In genomic region chr22:45645526-45646414, GRCh38 we compare ENCODE assay signal across 1 cellular context.
TF ChIP-seq lines count a peak whose summit lies in the region.

No MANE protein-coding gene starts in this region.

TF ChIP-seq in HEK293, 187 proteins besides CTCF, POLR2A, EP300 and RAD21 (continued from another document):
- TF ChIP-seq, protein P1, sequence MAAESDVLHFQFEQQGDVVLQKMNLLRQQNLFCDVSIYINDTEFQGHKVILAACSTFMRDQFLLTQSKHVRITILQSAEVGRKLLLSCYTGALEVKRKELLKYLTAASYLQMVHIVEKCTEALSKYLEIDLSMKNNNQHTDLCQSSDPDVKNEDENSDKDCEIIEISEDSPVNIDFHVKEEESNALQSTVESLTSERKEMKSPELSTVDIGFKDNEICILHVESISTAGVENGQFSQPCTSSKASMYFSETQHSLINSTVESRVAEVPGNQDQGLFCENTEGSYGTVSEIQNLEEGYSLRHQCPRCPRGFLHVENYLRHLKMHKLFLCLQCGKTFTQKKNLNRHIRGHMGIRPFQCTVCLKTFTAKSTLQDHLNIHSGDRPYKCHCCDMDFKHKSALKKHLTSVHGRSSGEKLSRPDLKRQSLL (tag by site-specific recombination; IDR thresholded peaks at IDR 0.05), result 0 out of 2 replicates have a peak, but pooled peaks have one; percentile 38
- TF ChIP-seq, protein P2, sequence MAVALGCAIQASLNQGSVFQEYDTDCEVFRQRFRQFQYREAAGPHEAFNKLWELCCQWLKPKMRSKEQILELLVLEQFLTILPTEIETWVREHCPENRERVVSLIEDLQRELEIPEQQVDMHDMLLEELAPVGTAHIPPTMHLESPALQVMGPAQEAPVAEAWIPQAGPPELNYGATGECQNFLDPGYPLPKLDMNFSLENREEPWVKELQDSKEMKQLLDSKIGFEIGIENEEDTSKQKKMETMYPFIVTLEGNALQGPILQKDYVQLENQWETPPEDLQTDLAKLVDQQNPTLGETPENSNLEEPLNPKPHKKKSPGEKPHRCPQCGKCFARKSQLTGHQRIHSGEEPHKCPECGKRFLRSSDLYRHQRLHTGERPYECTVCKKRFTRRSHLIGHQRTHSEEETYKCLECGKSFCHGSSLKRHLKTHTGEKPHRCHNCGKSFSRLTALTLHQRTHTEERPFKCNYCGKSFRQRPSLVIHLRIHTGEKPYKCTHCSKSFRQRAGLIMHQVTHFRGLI (tag by site-specific recombination; IDR thresholded peaks at IDR 0.05), result no peak
- TF ChIP-seq ZNF426 (tag by site-specific recombination; IDR thresholded peaks at IDR 0.05), result no peak
- TF ChIP-seq ZNF239 (tag by site-specific recombination; IDR thresholded peaks at IDR 0.05), result no peak
